In the genomic region with DNA sequence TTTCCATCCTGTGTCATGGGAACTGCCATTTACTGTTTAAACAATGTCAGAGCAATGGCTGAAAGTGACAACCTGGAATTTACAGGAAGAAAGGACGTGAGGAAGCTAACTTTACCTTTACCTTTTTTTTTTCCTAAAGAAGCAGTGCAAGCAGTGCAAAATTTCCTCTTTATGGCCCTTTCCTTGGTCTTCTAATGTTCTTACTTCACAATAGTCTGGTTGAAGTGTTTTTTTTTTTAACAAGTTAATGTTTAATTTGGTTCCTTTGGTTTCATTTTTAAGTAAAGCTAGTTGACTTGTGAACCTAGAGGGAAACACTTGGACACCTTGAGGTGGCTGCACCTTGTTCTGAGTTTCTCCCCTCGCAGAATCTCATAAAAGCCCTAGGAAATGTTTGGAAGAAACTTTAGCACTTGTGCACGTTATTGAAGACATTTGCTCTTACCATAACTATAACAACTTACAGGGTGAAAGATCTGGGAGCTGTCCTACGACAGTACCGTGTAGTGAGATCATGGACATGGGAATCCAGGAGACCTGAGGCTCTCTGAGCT, we compare ENCODE assay signal across 1 cellular context.
TF ChIP-seq lines count a peak whose summit lies in the region.

No MANE protein-coding gene starts in this region.

TF ChIP-seq in HEK293, 187 proteins besides CTCF, POLR2A, EP300 and RAD21 (continued from another document):
- TF ChIP-seq, protein P1, sequence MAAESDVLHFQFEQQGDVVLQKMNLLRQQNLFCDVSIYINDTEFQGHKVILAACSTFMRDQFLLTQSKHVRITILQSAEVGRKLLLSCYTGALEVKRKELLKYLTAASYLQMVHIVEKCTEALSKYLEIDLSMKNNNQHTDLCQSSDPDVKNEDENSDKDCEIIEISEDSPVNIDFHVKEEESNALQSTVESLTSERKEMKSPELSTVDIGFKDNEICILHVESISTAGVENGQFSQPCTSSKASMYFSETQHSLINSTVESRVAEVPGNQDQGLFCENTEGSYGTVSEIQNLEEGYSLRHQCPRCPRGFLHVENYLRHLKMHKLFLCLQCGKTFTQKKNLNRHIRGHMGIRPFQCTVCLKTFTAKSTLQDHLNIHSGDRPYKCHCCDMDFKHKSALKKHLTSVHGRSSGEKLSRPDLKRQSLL (tag by site-specific recombination; IDR thresholded peaks at IDR 0.05), result no peak
- TF ChIP-seq ZNF121 (tag by site-specific recombination; IDR thresholded peaks at IDR 0.05), result peak; percentile 71
- no peak for TF ChIP-seq ZNF354C (tag by site-specific recombination; IDR thresholded peaks at IDR 0.05; ENCODE audit: borderline replicate concordance, low read depth)
- peak; percentile 52 for TF ChIP-seq FEZF1 (tag by site-specific recombination; IDR thresholded peaks at IDR 0.05)
- TF ChIP-seq PRDM1 (tag by site-specific recombination; IDR thresholded peaks at IDR 0.05), result peak; percentile 67
